10 cellular contexts compared by ENCODE assay signal in the genomic region with DNA sequence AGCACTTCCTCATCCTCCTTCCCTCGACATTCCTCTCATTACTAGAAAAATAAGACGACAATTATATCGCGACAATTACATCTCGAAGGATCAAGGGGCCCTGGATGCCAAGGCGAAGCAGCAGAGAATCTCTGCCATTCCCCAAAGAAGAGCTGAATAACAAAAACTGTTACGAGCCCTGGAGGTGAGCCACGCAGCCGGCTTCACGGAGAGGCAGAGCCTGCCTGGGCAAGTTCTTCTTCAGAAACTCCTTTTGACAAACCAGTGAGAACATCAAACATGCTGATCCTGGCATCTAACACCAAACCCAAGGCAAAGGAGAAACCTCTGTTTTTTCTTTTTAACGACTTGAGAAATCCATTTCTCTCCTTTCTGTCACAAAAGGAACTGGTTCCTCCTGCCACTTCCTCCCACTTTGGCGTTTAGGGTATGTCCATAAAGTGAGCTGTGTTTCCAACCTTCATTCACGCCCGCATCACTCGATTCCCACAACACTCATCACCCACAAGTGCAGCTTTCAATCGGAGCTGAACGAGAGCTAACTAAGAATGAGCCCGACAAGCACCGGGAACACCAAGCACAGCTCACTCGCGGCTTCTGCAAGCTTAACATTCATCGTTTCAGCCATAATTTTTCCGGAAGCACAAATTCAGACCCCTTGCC. TPM values are rescaled to one million over a fixed set of nuclear protein-coding genes. Genes with fewer than 3 reads are reported as not detected.
DNase-seq lines count a peak whose midpoint lies in the region; ATAC-seq and TF ChIP-seq lines count a peak whose summit lies in the region.
"Had no signal": no experiment of that assay in that cellular context is flagged by ENCODE, and none has a peak within 500 bp of the region (broad histone marks: within the 10 kb centered on the region; RNA-seq: fewer than 3 reads in every experiment).

No MANE protein-coding gene starts in this region.

- H3K27me3 ChIP-seq in GM23338 (ENCODE audit: insufficient read depth), result no peaks in the 10 kb centered on the region
- H3K27me3 ChIP-seq: adrenal gland had no signal

- ATAC-seq in GM23338 (peak; percentile 6), HG02973 (IDR thresholded peaks at IDR 0.05; ENCODE audit: unreplicated experiment) (no peak)
- ATAC-seq: HCT116 had no signal

- no TSS peak for BruUV-seq in MCF 10A (replicated peaks; lab: Mats Ljungman, UMichigan)

- H3K27ac Mint-ChIP-seq in GM23338 (peak overlapping the region; percentile 91), MCF 10A (ENCODE audit: low read depth, unreplicated experiment) (peak overlapping the region; percentile 99), neural crest cell (ENCODE audit: unreplicated experiment) (no peak overlapping the region)

- peaks cover 98% of the 10 kb centered on the region for H3K79me2 ChIP-seq in GM23338 (replicated peaks; ENCODE audit: insufficient read depth)

- H3K4me3 Mint-ChIP-seq in GM23338, result peak overlapping the region; percentile 21; the same call in 2 of the 3 replicates
- H3K4me3 Mint-ChIP-seq in MCF 10A (ENCODE audit: unreplicated experiment), result peak overlapping the region; percentile 58
- peak overlapping the region; percentile 31 for H3K4me3 Mint-ChIP-seq in neural crest cell

- peaks cover 84% of the 10 kb centered on the region for H3K4me1 Mint-ChIP-seq in GM23338
- H3K4me1 Mint-ChIP-seq in MCF 10A (ENCODE audit: insufficient read depth, unreplicated experiment), result peaks cover 40% of the 10 kb centered on the region
- H3K4me1 Mint-ChIP-seq in neural crest cell, result peaks cover 66% of the 10 kb centered on the region

- no peaks in the 10 kb centered on the region for H3K36me3 ChIP-seq in GM23338 (ENCODE audit: insufficient read depth)
- H3K36me3 ChIP-seq: adrenal gland had no signal

- peak overlapping the region; percentile 80 for H3K27ac ChIP-seq in GM23338 (ENCODE audit: low read depth)
- H3K27ac ChIP-seq: adrenal gland had no signal

- no peak overlapping the region for H2AFZ ChIP-seq in GM23338

- H3K9me3 Mint-ChIP-seq in GM23338, result no peaks in the 10 kb centered on the region
- no peaks in the 10 kb centered on the region for H3K9me3 Mint-ChIP-seq in MCF 10A (ENCODE audit: unreplicated experiment)
- H3K9me3 Mint-ChIP-seq in neural crest cell, result no peaks in the 10 kb centered on the region

- H4K20me1 ChIP-seq in GM23338 (replicated peaks; ENCODE audit: insufficient read depth), result peaks cover 8% of the 10 kb centered on the region

- H3K36me3 Mint-ChIP-seq in GM23338 (ENCODE audit: low read depth) (peaks cover 3% of the 10 kb centered on the region; the same call in 2 of the 3 replicates), MCF 10A (ENCODE audit: insufficient read depth, unreplicated experiment) (peaks cover 7% of the 10 kb centered on the region), neural crest cell (ENCODE audit: low read depth) (no peaks in the 10 kb centered on the region)

- CTCF ChIA-PET in MCF 10A (lab: Yijun Ruan, JAX), result interaction anchor here (0.6 to 2.2 kb wide), 7 partner anchors 17 to 77 kb away, joined by 3 to 13 read pairs (median 6); no protein-coding TSS in a partner anchor

- no peaks in the 10 kb centered on the region for H3K9me2 ChIP-seq in GM23338 (ENCODE audit: insufficient read depth)

- intact Hi-C loops in MCF 10A (cut with micrococcal nuclease), result no loop called here

- H3K4me2 ChIP-seq in GM23338, result peak overlapping the region; percentile 53

- peak overlapping the region; percentile 20; the same call in 1 of the 2 replicates for H3K4me3 ChIP-seq in GM23338
- H3K4me3 ChIP-seq: adrenal gland had no signal

- H3K27me3 Mint-ChIP-seq in GM23338 (ENCODE audit: insufficient read depth, low read depth, poor library complexity) (peaks cover 16% of the 10 kb centered on the region), MCF 10A (ENCODE audit: insufficient read depth, unreplicated experiment) (no peaks in the 10 kb centered on the region), neural crest cell (ENCODE audit: low read depth) (no peaks in the 10 kb centered on the region)

- H3K4me1 ChIP-seq in GM23338 (ENCODE audit: insufficient read depth), result peaks cover 84% of the 10 kb centered on the region

- DNase-seq in GM23338 (ENCODE audit: low spot score) (peak; percentile 57), NCI-H1694 (lab: John Stamatoyannopoulos, UW) (peak; percentile 61), MCF 10A (ENCODE audit: unreplicated experiment) (peak; percentile 43), neural crest cell (ENCODE audit: low read depth, low spot score) (no peak), activated gamma-delta T cell (lab: John Stamatoyannopoulos, UW) (no peak), NCI-H146 treated with DMSO at 0.1 percent for 48 hours (lab: John Stamatoyannopoulos, UW; ENCODE audit: unreplicated experiment) (no peak)
- DNase-seq: adrenal gland, KG1 had no signal

- POLR2A ChIA-PET in MCF 10A (lab: Yijun Ruan, JAX), result interaction anchor here (0.6 to 2.3 kb wide), 9 partner anchors 9 to 448 kb away, joined by 3 to 31 read pairs (median 7); partner anchors contain the start of genes CCDC88C and PPP4R3A

- peaks cover 7% of the 10 kb centered on the region for H3F3A ChIP-seq in GM23338 (replicated peaks; ENCODE audit: low read depth)

- TF ChIP-seq CTCF in GM23338 (conservative IDR thresholded peaks at IDR 0.05; ENCODE audit: low read depth in 2 of 2) (no peak), MCF 10A (IDR thresholded peaks at IDR 0.05; ENCODE audit: unreplicated experiment) (no peak), neural crest cell (conservative IDR thresholded peaks at IDR 0.05) (no peak)

TF ChIP-seq in GM23338, 12 proteins besides CTCF, POLR2A, EP300 and RAD21 (continues in another document):
- TF ChIP-seq POLR2AphosphoS5 (IDR thresholded peaks at IDR 0.05; ENCODE audit: low read depth) (no peak), STAT1 (IDR thresholded peaks at IDR 0.05; ENCODE audit: unreplicated experiment) (no peak), CREB1 (CRISPR knock-in tag; IDR thresholded peaks at IDR 0.05; ENCODE audit: low read depth) (no peak), ZNF114 (CRISPR knock-in tag; IDR thresholded peaks at IDR 0.05) (no peak), EZH2phosphoT487 (IDR thresholded peaks at IDR 0.05; ENCODE audit: unreplicated experiment) (no peak), ETS1 (IDR thresholded peaks at IDR 0.05) (no peak)
- TF ChIP-seq, protein P1, sequence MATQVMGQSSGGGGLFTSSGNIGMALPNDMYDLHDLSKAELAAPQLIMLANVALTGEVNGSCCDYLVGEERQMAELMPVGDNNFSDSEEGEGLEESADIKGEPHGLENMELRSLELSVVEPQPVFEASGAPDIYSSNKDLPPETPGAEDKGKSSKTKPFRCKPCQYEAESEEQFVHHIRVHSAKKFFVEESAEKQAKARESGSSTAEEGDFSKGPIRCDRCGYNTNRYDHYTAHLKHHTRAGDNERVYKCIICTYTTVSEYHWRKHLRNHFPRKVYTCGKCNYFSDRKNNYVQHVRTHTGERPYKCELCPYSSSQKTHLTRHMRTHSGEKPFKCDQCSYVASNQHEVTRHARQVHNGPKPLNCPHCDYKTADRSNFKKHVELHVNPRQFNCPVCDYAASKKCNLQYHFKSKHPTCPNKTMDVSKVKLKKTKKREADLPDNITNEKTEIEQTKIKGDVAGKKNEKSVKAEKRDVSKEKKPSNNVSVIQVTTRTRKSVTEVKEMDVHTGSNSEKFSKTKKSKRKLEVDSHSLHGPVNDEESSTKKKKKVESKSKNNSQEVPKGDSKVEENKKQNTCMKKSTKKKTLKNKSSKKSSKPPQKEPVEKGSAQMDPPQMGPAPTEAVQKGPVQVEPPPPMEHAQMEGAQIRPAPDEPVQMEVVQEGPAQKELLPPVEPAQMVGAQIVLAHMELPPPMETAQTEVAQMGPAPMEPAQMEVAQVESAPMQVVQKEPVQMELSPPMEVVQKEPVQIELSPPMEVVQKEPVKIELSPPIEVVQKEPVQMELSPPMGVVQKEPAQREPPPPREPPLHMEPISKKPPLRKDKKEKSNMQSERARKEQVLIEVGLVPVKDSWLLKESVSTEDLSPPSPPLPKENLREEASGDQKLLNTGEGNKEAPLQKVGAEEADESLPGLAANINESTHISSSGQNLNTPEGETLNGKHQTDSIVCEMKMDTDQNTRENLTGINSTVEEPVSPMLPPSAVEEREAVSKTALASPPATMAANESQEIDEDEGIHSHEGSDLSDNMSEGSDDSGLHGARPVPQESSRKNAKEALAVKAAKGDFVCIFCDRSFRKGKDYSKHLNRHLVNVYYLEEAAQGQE (IDR thresholded peaks at IDR 0.05; ENCODE audit: unreplicated experiment), result no peak

RNA-seq across cellular contexts. Expression of gene CCDC88C, which starts 21.5 kb away (rescaled TPM):
- 42.1 and 60.7 TPM in 2 replicates for total RNA-seq in GM23338 (2014; rRNA removed; shearing (Covaris generic))
- polyA plus RNA-seq in GM23338 (2016; fragmentation: Nextera tagmentation; extraction: Ambion mirVana), result 20.8 and 23.6 TPM in 2 replicates
- total RNA-seq in MCF 10A (2022), result 11.4 and 19.7 TPM in 2 replicates
- 44.6 and 44.7 TPM in 2 replicates for total RNA-seq in neural crest cell

Comparison
In these comparisons a context has a peak if more than half of its experiments do, and no peak if none do; other contexts are left out.
1. DNase-seq: peak in GM23338 (single experiment), NCI-H1694 (single experiment) and MCF 10A (single experiment); none in neural crest cell (single experiment), activated gamma-delta T cell (single experiment) and NCI-H146 treated with DMSO at 0.1 percent for 48 hours (single experiment).
2. Peak in every context shown above with its lines, with median percentiles within 50 percentile points of each other: H3K4me3 Mint-ChIP-seq.